In genomic region chr15:99251436-99251821, GRCh38 we compare ENCODE assay signal across 8 cellular contexts. TPM values are rescaled to one million over a fixed set of nuclear protein-coding genes. Genes with fewer than 3 reads are reported as not detected.
DNase-seq lines count a peak whose midpoint lies in the region; ATAC-seq lines count a peak whose summit lies in the region.

TSS of gene LRRC28 (plus strand) at chr15:99251481. CDS start at chr15:99255958, 4,477 bp downstream.

- no peaks in the 10 kb centered on the region for H3K9me3 ChIP-seq in NT2/D1 (ENCODE audit: insufficient read depth, low read length)
- no peaks in the 10 kb centered on the region for H3K9me3 ChIP-seq in effector memory CD4-positive, alpha-beta T cell (ENCODE audit: control insufficient read depth, low read length)

- H3K36me3 ChIP-seq in NT2/D1 (ENCODE audit: insufficient read depth, insufficient read length, low read length): no peaks in the 10 kb centered on the region
- peaks cover 5% of the 10 kb centered on the region for H3K36me3 ChIP-seq in effector memory CD4-positive, alpha-beta T cell (ENCODE audit: control insufficient read depth, insufficient read depth, low read length)

- H3K4me3 Mint-ChIP-seq in activated CD4-positive, alpha-beta T cell treated with anti-CD3 and anti-CD28 coated beads for 36 hours: no peak within 1 kb of the TSS

- POLR2A ChIA-PET in activated CD4-positive, alpha-beta T cell treated with anti-CD3 and anti-CD28 coated beads for 36 hours (lab: Charles Lee): interaction anchor here (0.9 to 1.2 kb wide), 4 partner anchors 16 to 482 kb away, joined by 3 read pairs; partner anchors contain the start of gene LYSMD4

- H3K36me3 Mint-ChIP-seq in activated CD4-positive, alpha-beta T cell treated with anti-CD3 and anti-CD28 coated beads for 36 hours (ENCODE audit: low read depth): peaks cover 5% of the 10 kb centered on the region

- peak within 1 kb of the TSS; percentile 95 for H3K27ac Mint-ChIP-seq in activated CD4-positive, alpha-beta T cell treated with anti-CD3 and anti-CD28 coated beads for 36 hours

- no peak for DNase-seq in activated CD4-positive, alpha-beta T cell treated with anti-CD3 and anti-CD28 coated beads for 36 hours
- DNase-seq in activated CD4-positive, alpha-beta T cell treated with anti-CD3 and anti-CD28 coated beads, Interleukin-2, amount 50 U/mL, for 1 hour: no peak
- DNase-seq in NT2/D1 (ENCODE audit: low read depth, low spot score) (no peak), mucosa of gallbladder (ENCODE audit: low spot score) (no peak)
- DNase-seq in effector memory CD4-positive, alpha-beta T cell: no peak
- DNase-seq in stimulated activated CD4-positive, alpha-beta T cell treated with anti-CD3 and anti-CD28 coated beads, Interleukin-4, amount 100 ng/mL, for 4 hours: no peak

- no peaks in the 10 kb centered on the region for H3K27me3 Mint-ChIP-seq in activated CD4-positive, alpha-beta T cell treated with anti-CD3 and anti-CD28 coated beads for 36 hours

- CTCF ChIA-PET in activated CD4-positive, alpha-beta T cell treated with anti-CD3 and anti-CD28 coated beads for 36 hours (lab: Charles Lee): interaction anchor here (0.6 to 1.7 kb wide), 6 partner anchors 13 to 1916 kb away, joined by 3 to 13 read pairs (median 3); no protein-coding TSS in a partner anchor

- peak within 1 kb of the TSS; percentile 58 for H3K27ac ChIP-seq in effector memory CD4-positive, alpha-beta T cell (ENCODE audit: insufficient read depth, low read length, poor library complexity, severe bottlenecking)

- H3K4me1 Mint-ChIP-seq in activated CD4-positive, alpha-beta T cell treated with anti-CD3 and anti-CD28 coated beads for 36 hours: peaks cover 22% of the 10 kb centered on the region

- H3K9me3 Mint-ChIP-seq in activated CD4-positive, alpha-beta T cell treated with anti-CD3 and anti-CD28 coated beads for 36 hours (ENCODE audit: low read depth): no peaks in the 10 kb centered on the region

- H3K4me1 ChIP-seq in NT2/D1 (ENCODE audit: insufficient read depth, insufficient read length): no peaks in the 10 kb centered on the region
- peaks cover 5% of the 10 kb centered on the region for H3K4me1 ChIP-seq in effector memory CD4-positive, alpha-beta T cell (ENCODE audit: control insufficient read depth, insufficient read depth, low read length, poor library complexity, severe bottlenecking)

- intact Hi-C loops in activated CD4-positive, alpha-beta T cell treated with anti-CD3 and anti-CD28 coated beads for 36 hours (cut with DNase I, micrococcal nuclease): loop anchor here (1.0 to 5.0 kb wide), 8 partner anchors 314 to 1351 kb away; partner anchors contain the start of genes ASB7 (in 2 of the 2), LINS1 (in 2 of the 2), MEF2A (in 2 of the 2) and ADAMTS17 (in 1 of the 2)

- peak within 1 kb of the TSS; percentile 72 for H3K4me3 ChIP-seq in NT2/D1 (ENCODE audit: insufficient read length, low read depth)
- H3K4me3 ChIP-seq in effector memory CD4-positive, alpha-beta T cell (ENCODE audit: insufficient read depth, low read depth, low read length, poor library complexity, severe bottlenecking): peak within 1 kb of the TSS; percentile 87

- H3K9ac ChIP-seq in NT2/D1 (ENCODE audit: insufficient read length, low read depth): peak within 1 kb of the TSS; percentile 91

- peaks cover 14% of the 10 kb centered on the region for H3K27me3 ChIP-seq in NT2/D1 (ENCODE audit: insufficient read depth, insufficient read length)
- H3K27me3 ChIP-seq in effector memory CD4-positive, alpha-beta T cell (replicated peaks; ENCODE audit: control insufficient read depth, insufficient read depth, low read length, poor library complexity, severe bottlenecking): no peaks in the 10 kb centered on the region

- ATAC-seq in activated CD4-positive, alpha-beta T cell treated with anti-CD3 and anti-CD28 coated beads for 36 hours: no peak
- ATAC-seq in HG03139 (IDR thresholded peaks at IDR 0.05; ENCODE audit: unreplicated experiment) (no peak), GM19463 (IDR thresholded peaks at IDR 0.05; ENCODE audit: unreplicated experiment) (no peak)

RNA-seq across cellular contexts. Expression of gene LRRC28, which starts in this region (rescaled TPM):
- 10 to 100 TPM; 15.2 to 18.2 TPM for total RNA-seq in activated CD4-positive, alpha-beta T cell treated with anti-CD3 and anti-CD28 coated beads for 36 hours
- total RNA-seq in mucosa of gallbladder: 35.8 TPM
